Comparison of ENCODE assay signal across 9 cellular contexts in the genomic region with DNA sequence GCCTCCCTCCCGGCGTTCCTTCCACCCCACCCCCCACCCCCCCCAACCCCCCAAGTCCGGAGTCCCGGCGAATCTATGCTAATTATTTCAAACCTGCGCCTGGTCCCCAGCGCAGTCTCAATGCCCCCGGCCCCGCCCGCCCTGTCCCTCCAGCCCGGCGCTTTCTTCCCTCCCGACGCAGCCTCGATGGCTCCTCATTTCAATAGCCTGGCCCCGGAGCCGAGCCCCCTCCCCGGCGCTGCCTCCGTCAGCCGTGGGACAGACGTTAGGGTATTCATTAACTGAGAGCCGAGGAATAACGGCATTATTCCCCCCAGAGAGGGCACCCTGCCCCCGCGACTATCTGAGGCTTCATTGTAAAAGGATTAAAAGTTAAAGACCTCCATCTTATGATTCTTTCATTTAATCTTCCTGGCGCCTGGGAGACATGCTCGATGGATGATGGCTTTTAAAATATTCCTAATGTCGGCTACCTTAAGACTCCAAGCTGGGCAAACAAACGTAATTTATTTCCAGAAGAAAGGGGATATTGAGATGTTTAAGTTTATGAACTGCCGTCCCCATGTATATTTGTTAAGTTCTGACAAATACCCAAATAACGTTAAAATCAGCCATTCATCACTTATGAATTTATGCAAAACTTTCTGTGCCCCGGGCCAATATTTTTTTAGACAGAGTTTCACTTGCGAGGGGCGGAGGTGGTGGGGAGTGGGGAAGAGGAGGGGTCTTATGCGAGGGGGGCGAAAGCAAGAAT. TPM values are rescaled to one million over a fixed set of nuclear protein-coding genes. Genes with fewer than 3 reads are reported as not detected.
DNase-seq lines count a peak whose midpoint lies in the region; ATAC-seq and TF ChIP-seq lines count a peak whose summit lies in the region.
"Had no signal": no experiment of that assay in that cellular context is flagged by ENCODE, and none has a peak within 500 bp of the region (broad histone marks: within the 10 kb centered on the region; RNA-seq: fewer than 3 reads in every experiment).

No MANE protein-coding gene starts in this region.

- DNase-seq in activated CD8-positive, alpha-beta memory T cell treated with anti-CD3 and anti-CD28 coated beads for 24 hours, result peak; percentile 61
- no peak for DNase-seq in activated CD8-positive, alpha-beta memory T cell treated with anti-CD3 and anti-CD28 coated beads, Interleukin-2, amount 50 U/mL, for 4 hours
- DNase-seq in activated CD4-positive, alpha-beta T cell treated with anti-CD3 and anti-CD28 coated beads, Interleukin-2, amount 10 ng/mL, durations not matched to agents 7 days and 5 days, result no peak
- DNase-seq in thoracic aorta (ENCODE audit: low spot score), result no peak
- no peak for DNase-seq in NCI-H1436 treated with DMSO at 0.1 percent for 48 hours (lab: John Stamatoyannopoulos, UW)
- no peak for DNase-seq in NOMO-1 (lab: John Stamatoyannopoulos, UW; ENCODE audit: unreplicated experiment in 2 of 2)

- H3K9me3 Mint-ChIP-seq in activated CD4-positive, alpha-beta T cell treated with anti-CD3 and anti-CD28 coated beads, Interleukin-2, amount 10 ng/mL, durations not matched to agents 7 days and 5 days, result no peaks in the 10 kb centered on the region

- peaks cover 54% of the 10 kb centered on the region for H3K4me1 Mint-ChIP-seq in activated CD4-positive, alpha-beta T cell treated with anti-CD3 and anti-CD28 coated beads, Interleukin-2, amount 10 ng/mL, durations not matched to agents 7 days and 5 days

- H3K4me3 ChIP-seq in iPS-20b (ENCODE audit: low read length) (peak overlapping the region; percentile 73), thoracic aorta (peak overlapping the region; percentile 65)
- H3K4me3 ChIP-seq: lung had no signal

- CTCF ChIA-PET in activated CD4-positive, alpha-beta T cell treated with anti-CD3 and anti-CD28 coated beads, Interleukin-2, amount 10 ng/mL, durations not matched to agents 7 days and 5 days (lab: Charles Lee), result no interaction called here

- H3K36me3 ChIP-seq in iPS-20b (ENCODE audit: insufficient read depth, low read depth, low read length) (no peaks in the 10 kb centered on the region), thoracic aorta (no peaks in the 10 kb centered on the region)

- H3K27ac ChIP-seq in iPS-20b (ENCODE audit: low read length), result no peak overlapping the region
- H3K27ac ChIP-seq in thoracic aorta, result no peak overlapping the region

- no peak overlapping the region for H3K27ac Mint-ChIP-seq in activated CD4-positive, alpha-beta T cell treated with anti-CD3 and anti-CD28 coated beads, Interleukin-2, amount 10 ng/mL, durations not matched to agents 7 days and 5 days

- no peak for TF ChIP-seq CTCF in thoracic aorta (IDR thresholded peaks at IDR 0.05)

- H3K4me3 Mint-ChIP-seq in activated CD4-positive, alpha-beta T cell treated with anti-CD3 and anti-CD28 coated beads, Interleukin-2, amount 10 ng/mL, durations not matched to agents 7 days and 5 days, result peak overlapping the region; percentile 58

- ATAC-seq in thoracic aorta (ENCODE audit: insufficient number of reproducible peaks, low FRiP score, low read depth) (no peak), HG03442 (IDR thresholded peaks at IDR 0.05; ENCODE audit: unreplicated experiment) (no peak)

- no peak overlapping the region for H3K9ac ChIP-seq in iPS-20b (ENCODE audit: low read depth, low read length)

- H3K4me1 ChIP-seq in iPS-20b (ENCODE audit: insufficient read depth, low read length), result peaks cover 4% of the 10 kb centered on the region; the same call in 1 of the 2 replicates
- H3K4me1 ChIP-seq in thoracic aorta (ENCODE audit: control insufficient read depth in 1 of 2, low read depth in 2 of 2), result peaks cover 24 to 43% of the 10 kb centered on the region in 2 donors

- POLR2A ChIA-PET in activated CD4-positive, alpha-beta T cell treated with anti-CD3 and anti-CD28 coated beads, Interleukin-2, amount 10 ng/mL, durations not matched to agents 7 days and 5 days (lab: Charles Lee), result no interaction called here

- H3K36me3 Mint-ChIP-seq in activated CD4-positive, alpha-beta T cell treated with anti-CD3 and anti-CD28 coated beads, Interleukin-2, amount 10 ng/mL, durations not matched to agents 7 days and 5 days (ENCODE audit: low read depth), result no peaks in the 10 kb centered on the region

- H3K9me3 ChIP-seq in iPS-20b (ENCODE audit: insufficient read depth, low read depth, low read length), result no peaks in the 10 kb centered on the region
- no peaks in the 10 kb centered on the region for H3K9me3 ChIP-seq in thoracic aorta

- H3K27me3 ChIP-seq in iPS-20b (ENCODE audit: insufficient read depth, low read length) (peaks cover 74% of the 10 kb centered on the region), thoracic aorta (replicated peaks; ENCODE audit: insufficient read depth) (no peaks in the 10 kb centered on the region)

- peaks cover 39% of the 10 kb centered on the region for H3K27me3 Mint-ChIP-seq in activated CD4-positive, alpha-beta T cell treated with anti-CD3 and anti-CD28 coated beads, Interleukin-2, amount 10 ng/mL, durations not matched to agents 7 days and 5 days

RNA-seq across cellular contexts. Expression of a gene that starts 3.4 kb away (rescaled TPM):
- under 1 TPM; 0.37 to 0.64 TPM for total RNA-seq in activated CD4-positive, alpha-beta T cell treated with anti-CD3 and anti-CD28 coated beads, Interleukin-2, amount 10 ng/mL, durations not matched to agents 7 days and 5 days
- 1 to 10 TPM in 1 of 2 donors, under 1 TPM in 1; 0.81 to 2.3 TPM for total RNA-seq in thoracic aorta
